ENCODE assay signal across 35 cellular contexts in genomic region chr2:137674991-137675390, GRCh38.
"Had no signal": no experiment of that assay in that cellular context is flagged by ENCODE, and none has a peak within 500 bp of the region (broad histone marks: within the 10 kb centered on the region; RNA-seq: fewer than 3 reads in every experiment).

No MANE protein-coding gene starts in this region.

- H3K27me3 ChIP-seq: MG63 had no signal

- H3K4me3 ChIP-seq: MG63 had no signal

- DNase-seq: Karpas-422, Kasumi-1, KG1, MG63, MM.1S, MV-4-11, NCI-H1048, NCI-H1092, NCI-H1092 treated with DMSO at 0.1 percent for 48 hours, NCI-H1105, NCI-H1105 treated with DMSO at 0.1 percent for 48 hours, NCI-H1417, NCI-H1417 treated with DMSO at 0.1 percent for 48 hours, NCI-H1436, NCI-H1436 treated with DMSO at 0.1 percent for 48 hours, NCI-H146, NCI-H1694, NCI-H1694 treated with DMSO at 0.1 percent for 48 hours, NCI-H187, NCI-H187 treated with DMSO at 0.1 percent for 48 hours, NCI-H1930, NCI-H2029, NCI-H2029 treated with DMSO at 0.1 percent for 48 hours, NCI-H2081, NCI-H2081 treated with DMSO at 0.1 percent for 48 hours, NCI-H2107, NCI-H2171, NCI-H2171 treated with DMSO at 0.1 percent for 48 hours, NCI-H2227 treated with DMSO at 0.1 percent for 48 hours, NCI-H226, NCI-H345, NCI-H446, NCI-H446 treated with DMSO at 0.1 percent for 48 hours, NCI-H524 had no signal

- H3K4me2 ChIP-seq: KMS-11 had no signal

- H3K36me3 ChIP-seq: MG63 had no signal

- H3K27ac ChIP-seq: KMS-11 had no signal

- H3K9me3 ChIP-seq: MG63 had no signal

- H3K9ac ChIP-seq: KMS-11 had no signal
